In genomic region chr2:37349376-37349775, GRCh38 we compare ENCODE assay signal across 1 cellular context.
TF ChIP-seq lines count a peak whose summit lies in the region.

No MANE protein-coding gene starts in this region.

TF ChIP-seq in WTC11, 78 proteins besides CTCF, POLR2A, EP300 and RAD21 (continued from another document):
- TF ChIP-seq PRDM15 (CRISPR knock-in tag; IDR thresholded peaks at IDR 0.05) = no peak
- TF ChIP-seq ESRRA (CRISPR knock-in tag; IDR thresholded peaks at IDR 0.05; ENCODE audit: borderline replicate concordance) = no peak
- TF ChIP-seq ZNF532 (CRISPR knock-in tag; IDR thresholded peaks at IDR 0.05; ENCODE audit: borderline replicate concordance) = no peak
- no peak for TF ChIP-seq ATF3 (CRISPR knock-in tag; conservative IDR thresholded peaks at IDR 0.05)
- no peak for TF ChIP-seq SP1 (CRISPR knock-in tag; conservative IDR thresholded peaks at IDR 0.05)
